ENCODE assay signal across 8 cellular contexts in genomic region chr17:62671553-62671952, GRCh38. TPM values are rescaled to one million over a fixed set of nuclear protein-coding genes. Genes with fewer than 3 reads are reported as not detected.
DNase-seq lines count a peak whose midpoint lies in the region; ATAC-seq, FAIRE-seq and TF ChIP-seq lines count a peak whose summit lies in the region.
"Had no signal": no experiment of that assay in that cellular context is flagged by ENCODE, and none has a peak within 500 bp of the region (broad histone marks: within the 10 kb centered on the region; RNA-seq: fewer than 3 reads in every experiment).

No MANE protein-coding gene starts in this region.

- H3K27me3 Mint-ChIP-seq in chondrocyte (ENCODE audit: low read depth) = no peaks in the 10 kb centered on the region
- H3K27me3 Mint-ChIP-seq in CD8-positive, alpha-beta T cell (ENCODE audit: low read depth) = no peaks in the 10 kb centered on the region

- H3K4me3 ChIP-seq in sigmoid colon = no peak overlapping the region
- no peak overlapping the region for H3K4me3 ChIP-seq in CD8-positive, alpha-beta T cell (ENCODE audit: low read depth, low read length)

- H3K9me3 ChIP-seq in sigmoid colon = no peaks in the 10 kb centered on the region
- no peaks in the 10 kb centered on the region for H3K9me3 ChIP-seq in CD8-positive, alpha-beta T cell (ENCODE audit: low read length)

- H3K4me1 ChIP-seq in sigmoid colon = no peaks in the 10 kb centered on the region
- H3K4me1 ChIP-seq in CD8-positive, alpha-beta T cell (ENCODE audit: insufficient read depth, low read length) = peaks cover 5% of the 10 kb centered on the region

- H3K4me3 Mint-ChIP-seq in chondrocyte (ENCODE audit: unreplicated experiment) = no peak overlapping the region
- H3K4me3 Mint-ChIP-seq in CD8-positive, alpha-beta T cell = no peak overlapping the region

- intact Hi-C loops in sigmoid colon (cut with DNase I) = no loop called here
- intact Hi-C loops in CD8-positive, alpha-beta T cell (cut with DNase I, micrococcal nuclease) = no loop called here

- H3K27ac ChIP-seq in sigmoid colon = no peak overlapping the region
- H3K27ac ChIP-seq in CD8-positive, alpha-beta T cell (ENCODE audit: low read depth, low read length) = no peak overlapping the region
- H3K27ac ChIP-seq: HL-60 had no signal

- 24 to 75% methylated on average over 14 of the region's 14 CpGs for WGBS in sigmoid colon, 2 donors

- TF ChIP-seq CTCF in chondrocyte (IDR thresholded peaks at IDR 0.05) (no peak), sigmoid colon (IDR thresholded peaks at IDR 0.05) (no peak)
- TF ChIP-seq CTCF in CD8-positive, alpha-beta T cell (IDR thresholded peaks at IDR 0.05) = no peak

- POLR2A ChIA-PET in CD8-positive, alpha-beta T cell (lab: Charles Lee) = no interaction called here

- peak; percentile 72 for FAIRE-seq in HTR-8/SVneo (lab: Jason Lieb, UNC)

- CTCF ChIA-PET in CD8-positive, alpha-beta T cell (lab: Charles Lee) = interaction anchor here (0.9 to 2.9 kb wide), 3 partner anchors 12 to 735 kb away, joined by 4 to 20 read pairs (median 9); no protein-coding TSS in a partner anchor

- DNase-seq in HTR-8/SVneo (ENCODE audit: insufficient read length, low spot score) = no peak
- peak; percentile 90 for DNase-seq in NCI-H510A (lab: John Stamatoyannopoulos, UW)
- DNase-seq in chondrocyte (ENCODE audit: low spot score) = no peak
- DNase-seq in sigmoid colon = peak; percentile 63
- DNase-seq in CD8-positive, alpha-beta T cell = no peak

- TF ChIP-seq POLR2A in sigmoid colon (IDR thresholded peaks at IDR 0.05) = no peak

- no peak for TF ChIP-seq EP300 in sigmoid colon (IDR thresholded peaks at IDR 0.05)

- ATAC-seq in CD8-positive, alpha-beta T cell = no peak
- ATAC-seq in GM21423 (IDR thresholded peaks at IDR 0.05; ENCODE audit: unreplicated experiment) = no peak
- no peak for ATAC-seq in GM21360 (IDR thresholded peaks at IDR 0.05; ENCODE audit: unreplicated experiment)

- H3K27me3 ChIP-seq in sigmoid colon = no peaks in the 10 kb centered on the region
- H3K27me3 ChIP-seq in CD8-positive, alpha-beta T cell (ENCODE audit: insufficient read depth, low read length) = no peaks in the 10 kb centered on the region

- H3K4me1 Mint-ChIP-seq in chondrocyte (ENCODE audit: low read depth) = peaks cover 11% of the 10 kb centered on the region
- H3K4me1 Mint-ChIP-seq in CD8-positive, alpha-beta T cell (ENCODE audit: low read depth) = peaks cover 8% of the 10 kb centered on the region

- peaks cover 24% of the 10 kb centered on the region for H3K36me3 Mint-ChIP-seq in chondrocyte (ENCODE audit: low read depth)
- H3K36me3 Mint-ChIP-seq in CD8-positive, alpha-beta T cell = peaks cover 5% of the 10 kb centered on the region

- H3K27ac Mint-ChIP-seq in chondrocyte (ENCODE audit: unreplicated experiment) = peak overlapping the region; percentile 33
- H3K27ac Mint-ChIP-seq in CD8-positive, alpha-beta T cell = no peak overlapping the region

- no peaks in the 10 kb centered on the region for H3K36me3 ChIP-seq in sigmoid colon
- no peaks in the 10 kb centered on the region for H3K36me3 ChIP-seq in CD8-positive, alpha-beta T cell (ENCODE audit: insufficient read depth, low read length)

- H3K9me3 Mint-ChIP-seq in chondrocyte (ENCODE audit: low read depth) = no peaks in the 10 kb centered on the region
- no peaks in the 10 kb centered on the region for H3K9me3 Mint-ChIP-seq in CD8-positive, alpha-beta T cell

RNA-seq across cellular contexts. Expression of gene MRC2, which starts 44.1 kb away (rescaled TPM):
- 347 to 378 TPM (median 353 TPM) in 3 replicates for total RNA-seq in chondrocyte
- total RNA-seq in sigmoid colon = 10 to 100 TPM; 19.6 to 94.4 (median 29.1) TPM
- 1 to 10 TPM; 2.5 to 6.9 (median 3.0) TPM for polyA plus RNA-seq in sigmoid colon
- total RNA-seq in CD8-positive, alpha-beta T cell = 1 to 10 TPM; 5.6 to 5.9 TPM

Comparison
In these comparisons a context has a peak if more than half of its experiments do, and no peak if none do; other contexts are left out.
1. DNase-seq: peak in NCI-H510A (single experiment) and sigmoid colon (single experiment); none in HTR-8/SVneo (single experiment), chondrocyte (single experiment) and CD8-positive, alpha-beta T cell (0 of 7).